ENCODE assay signal across 8 cellular contexts in the genomic region with DNA sequence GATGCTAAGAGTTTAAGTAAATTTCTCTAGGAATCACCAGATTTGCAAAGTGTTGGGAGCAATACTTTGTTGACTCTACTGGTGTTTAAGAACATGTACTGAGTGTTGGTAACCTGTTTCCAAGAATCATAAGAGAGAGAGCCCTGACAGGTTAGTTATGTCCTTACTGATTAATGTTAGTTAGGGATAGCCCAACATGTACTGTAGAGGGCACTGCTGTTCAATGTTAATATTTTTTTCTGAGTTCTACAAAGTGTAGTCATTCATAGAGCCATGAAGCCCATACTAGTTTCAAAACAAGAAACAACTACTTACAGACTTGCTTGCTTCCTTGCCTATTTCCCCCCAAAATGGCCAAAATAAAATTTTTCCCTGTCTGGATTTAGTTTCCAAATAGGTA. TPM values are rescaled to one million over a fixed set of nuclear protein-coding genes. Genes with fewer than 3 reads are reported as not detected.
DNase-seq lines count a peak whose midpoint lies in the region; ATAC-seq, FAIRE-seq and TF ChIP-seq lines count a peak whose summit lies in the region.

No MANE protein-coding gene starts in this region.

- H3K9me3 ChIP-seq in BE2C (no peaks in the 10 kb centered on the region), H1 (ENCODE audit: insufficient read depth in 2 of 2, low read depth in 1 of 2, low read length in 1 of 2) (no peaks in the 10 kb centered on the region)

- TF ChIP-seq POLR2A in H1 (IDR thresholded peaks at IDR 0.05; ENCODE audit: control extremely low read depth in 1 of 2, low read depth in 2 of 2, low read length in 2 of 2): no peak
- no peak for TF ChIP-seq POLR2A in lower leg skin (IDR thresholded peaks at IDR 0.05)

- no peak overlapping the region for H2BK12ac ChIP-seq in H1 (ENCODE audit: low read depth, low read length)

- H3K36me3 ChIP-seq in BE2C (no peaks in the 10 kb centered on the region), H1 (ENCODE audit: control insufficient read depth in 2 of 4, insufficient read depth in 4 of 4, low read length in 3 of 4) (no peaks in the 10 kb centered on the region)

- H2BK15ac ChIP-seq in H1 (ENCODE audit: low read length): no peak overlapping the region

- H4K91ac ChIP-seq in H1 (replicated peaks; ENCODE audit: insufficient read length, low read length): no peak overlapping the region

- no peak overlapping the region for H3K18ac ChIP-seq in H1 (ENCODE audit: extremely low read depth, low read length)

- no peaks in the 10 kb centered on the region for H3K4me1 Mint-ChIP-seq in progenitor cell of endocrine pancreas (ENCODE audit: low read depth)

- H3K27me3 Mint-ChIP-seq in progenitor cell of endocrine pancreas: no peaks in the 10 kb centered on the region

- CTCF ChIA-PET in H1 (lab: Charles Lee; ENCODE audit: partially characterized antibody): interaction anchor here (0.9 to 1.1 kb wide), 2 partner anchors 37 to 125 kb away, joined by 3 to 4 read pairs; no protein-coding TSS in a partner anchor

- H3K14ac ChIP-seq in H1 (ENCODE audit: insufficient read length): no peak overlapping the region

- H2AK5ac ChIP-seq in H1 (ENCODE audit: low read depth, low read length): no peak overlapping the region

- no peaks in the 10 kb centered on the region for H3K79me1 ChIP-seq in H1 (ENCODE audit: low read depth, low read length)

- no peak for DNase-seq in BE2C
- DNase-seq in NCI-H524 treated with DMSO at 0.1 percent for 48 hours (lab: John Stamatoyannopoulos, UW): peak; percentile 8
- DNase-seq in H1 (ENCODE audit: low read depth in 1 of 2, low spot score in 2 of 2): no peak
- DNase-seq in progenitor cell of endocrine pancreas (ENCODE audit: low spot score, unreplicated experiment): no peak
- DNase-seq in GF-D8 (lab: John Stamatoyannopoulos, UW): no peak
- no peak for DNase-seq in lower leg skin (ENCODE audit: low spot score in 2 of 2)

- peak; percentile 58 to 60 for TF ChIP-seq RAD21 in H1 (IDR thresholded peaks at IDR 0.05 in 1 of 2, conservative IDR thresholded peaks at IDR 0.05 in 1 of 2; ENCODE audit: low read depth in 2 of 2, low read length in 2 of 2)

- no peak for TF ChIP-seq EP300 in H1 (IDR thresholded peaks at IDR 0.05; ENCODE audit: borderline replicate concordance in 1 of 2, low read depth in 2 of 2, low read length in 2 of 2)

- H3K4me3 ChIP-seq in BE2C (ENCODE audit: low read depth, low read length): no peak overlapping the region
- no peak overlapping the region for H3K4me3 ChIP-seq in H1 (ENCODE audit: extremely low read depth in 1 of 4, insufficient read depth in 2 of 4, low read depth in 3 of 4, low read length in 4 of 4)
- H3K4me3 ChIP-seq in lower leg skin (ENCODE audit: low read depth, poor library complexity, severe bottlenecking): no peak overlapping the region

- no peaks in the 10 kb centered on the region for H3K36me3 Mint-ChIP-seq in progenitor cell of endocrine pancreas (ENCODE audit: insufficient read depth)

- H3K27ac ChIP-seq in H1 (ENCODE audit: low read depth, low read length): no peak overlapping the region

- intact Hi-C loops in lower leg skin (cut with DNase I; ENCODE audit: low total_unique reads): no loop called here

- no peak overlapping the region for H2BK20ac ChIP-seq in H1 (ENCODE audit: low read length)

- POLR2A ChIA-PET in H1 (lab: Charles Lee; ENCODE audit: partially characterized antibody): no interaction called here

- no peak overlapping the region for H3K9ac ChIP-seq in H1 (replicated peaks in 1 of 4; ENCODE audit: extremely low read depth in 1 of 4, low read depth in 3 of 4, low read length in 3 of 4)

- TF ChIP-seq CTCF in BE2C (IDR thresholded peaks at IDR 0.05; ENCODE audit: low read depth, low read length) (peak; percentile 40), H1 (IDR thresholded peaks at IDR 0.05; ENCODE audit: control extremely low read depth in 1 of 3, insufficient read depth in 1 of 3, low read depth in 1 of 3, low read length in 3 of 3) (peak in 2 of 3 experiments; percentile 30 to 49; a peak in 2 of 4 replicates), progenitor cell of endocrine pancreas (IDR thresholded peaks at IDR 0.05; ENCODE audit: unreplicated experiment) (peak; percentile 50), lower leg skin (IDR thresholded peaks at IDR 0.05) (no peak)

- H3K4me1 ChIP-seq in BE2C (no peaks in the 10 kb centered on the region), H1 (replicated peaks in 1 of 4; ENCODE audit: control insufficient read depth in 3 of 4, insufficient read depth in 4 of 4, low read length in 3 of 4) (no peaks in the 10 kb centered on the region)

- no peak overlapping the region for H3K56ac ChIP-seq in H1 (replicated peaks; ENCODE audit: insufficient read length, low read depth, low read length)

- no peak overlapping the region for H3K4me3 Mint-ChIP-seq in progenitor cell of endocrine pancreas (ENCODE audit: low read depth)

- H2BK5ac ChIP-seq in H1 (ENCODE audit: low read depth, low read length): no peak overlapping the region

- no peak overlapping the region for H4K8ac ChIP-seq in H1 (ENCODE audit: extremely low read depth, insufficient read depth, low read length)

- no peak overlapping the region for H3K27ac Mint-ChIP-seq in progenitor cell of endocrine pancreas

- no peaks in the 10 kb centered on the region for H3K79me2 ChIP-seq in H1 (ENCODE audit: control insufficient read depth in 1 of 2, insufficient read depth in 2 of 2, low read length in 2 of 2)

- no peak overlapping the region for H4K5ac ChIP-seq in H1 (ENCODE audit: insufficient read length, low read depth, low read length)

- no peak overlapping the region for H3K4me2 ChIP-seq in H1 (ENCODE audit: insufficient read depth in 1 of 2, low read depth in 2 of 2, low read length in 2 of 2)

- ATAC-seq in GM18867 (IDR thresholded peaks at IDR 0.05; ENCODE audit: unreplicated experiment) (peak; percentile 92), HG03095 (IDR thresholded peaks at IDR 0.05; ENCODE audit: unreplicated experiment) (peak; percentile 83)

- H3K9me3 Mint-ChIP-seq in progenitor cell of endocrine pancreas (ENCODE audit: low read depth): peaks cover 6% of the 10 kb centered on the region

- H3K23me2 ChIP-seq in H1 (ENCODE audit: low read depth, low read length): no peaks in the 10 kb centered on the region

- no peak overlapping the region for H2AFZ ChIP-seq in H1 (ENCODE audit: low read length)

- no peaks in the 10 kb centered on the region for H4K20me1 ChIP-seq in H1 (replicated peaks in 1 of 2; ENCODE audit: control insufficient read depth in 1 of 2, insufficient read depth in 2 of 2, low read length in 2 of 2)

- no peak overlapping the region for H2BK120ac ChIP-seq in H1 (replicated peaks; ENCODE audit: low read depth, low read length)

- no peak overlapping the region for H3K23ac ChIP-seq in H1 (ENCODE audit: insufficient read length)

- H3K4ac ChIP-seq in H1 (replicated peaks; ENCODE audit: insufficient read length, low read depth, low read length): no peak overlapping the region

- H3K27me3 ChIP-seq in BE2C: no peaks in the 10 kb centered on the region
- no peaks in the 10 kb centered on the region for H3K27me3 ChIP-seq in H1 (replicated peaks in 1 of 4; ENCODE audit: control insufficient read depth in 3 of 4, extremely low read depth in 1 of 4, insufficient read depth in 3 of 4, low read length in 3 of 4)

- peak; percentile 69 for FAIRE-seq in H1 (lab: Jason Lieb, UNC)

TF ChIP-seq in H1, 55 proteins besides CTCF, POLR2A, EP300 and RAD21:
- TF ChIP-seq SAP30 (IDR thresholded peaks at IDR 0.05; ENCODE audit: insufficient read depth, insufficient replicate concordance, low read length): no peak
- TF ChIP-seq HDAC6 (IDR thresholded peaks at IDR 0.05; ENCODE audit: low read depth, low read length): no peak
- no peak for TF ChIP-seq SP2 (IDR thresholded peaks at IDR 0.05; ENCODE audit: low read length)
- TF ChIP-seq CTBP2 (IDR thresholded peaks at IDR 0.05; ENCODE audit: borderline replicate concordance, insufficient read depth, insufficient read length, low read length): no peak
- TF ChIP-seq SRF (IDR thresholded peaks at IDR 0.05; ENCODE audit: low read depth, low read length): no peak
- TF ChIP-seq CEBPB (IDR thresholded peaks at IDR 0.05; ENCODE audit: low read depth, low read length): no peak

RNA-seq across cellular contexts. Expression of a gene that starts 11.9 kb away (rescaled TPM):
- not detected for polyA plus RNA-seq in BE2C (2012; ENCODE audit: insufficient read depth, insufficient read length, low read depth)
- total RNA-seq in H1 (2021; fragmentation: NEBNext Ultra II Directional; extraction: Animal tissue kit (Norgen Biotek cat#: 25700)): not detected in 2 replicates
- not detected in 2 replicates for polyA plus RNA-seq in H1 (2011; rRNA removed)
- polyA plus RNA-seq in H1 (2011; cell fraction: cytosol; rRNA removed): not detected
- not detected for polyA plus RNA-seq in H1 (2011; cell fraction: nucleus; rRNA removed)
- polyA plus RNA-seq in H1 (2012, experiment 1 of 2): not detected in 4 replicates
- not detected for polyA plus RNA-seq in H1 (2012, experiment 2 of 2)
- 0.12 TPM for polyA plus RNA-seq in H1 (2013, experiment 1 of 2)
- polyA plus RNA-seq in H1 (2013, experiment 2 of 2): 0.11 TPM
- not detected in 2 replicates for polyA minus RNA-seq in H1 (2011; rRNA and poly(A)+ RNA removed)
- not detected for polyA minus RNA-seq in H1 (2011; cell fraction: cytosol; rRNA and poly(A)+ RNA removed)
- not detected for polyA minus RNA-seq in H1 (2011; cell fraction: nucleus; rRNA and poly(A)+ RNA removed)
- total RNA-seq in progenitor cell of endocrine pancreas: not detected in 2 replicates
- under 1 TPM in 2 of 4 donors, not detected in 2; 0.13 to 0.30 TPM for total RNA-seq in lower leg skin

Comparison
In these comparisons a context has a peak if more than half of its experiments do, and no peak if none do; other contexts are left out.
1. CTCF ChIP-seq: peak in BE2C (single experiment), H1 (2 of 3) and progenitor cell of endocrine pancreas (single experiment); none in lower leg skin (0 of 3).